ENCODE assay signal across 8 cellular contexts in the genomic region with DNA sequence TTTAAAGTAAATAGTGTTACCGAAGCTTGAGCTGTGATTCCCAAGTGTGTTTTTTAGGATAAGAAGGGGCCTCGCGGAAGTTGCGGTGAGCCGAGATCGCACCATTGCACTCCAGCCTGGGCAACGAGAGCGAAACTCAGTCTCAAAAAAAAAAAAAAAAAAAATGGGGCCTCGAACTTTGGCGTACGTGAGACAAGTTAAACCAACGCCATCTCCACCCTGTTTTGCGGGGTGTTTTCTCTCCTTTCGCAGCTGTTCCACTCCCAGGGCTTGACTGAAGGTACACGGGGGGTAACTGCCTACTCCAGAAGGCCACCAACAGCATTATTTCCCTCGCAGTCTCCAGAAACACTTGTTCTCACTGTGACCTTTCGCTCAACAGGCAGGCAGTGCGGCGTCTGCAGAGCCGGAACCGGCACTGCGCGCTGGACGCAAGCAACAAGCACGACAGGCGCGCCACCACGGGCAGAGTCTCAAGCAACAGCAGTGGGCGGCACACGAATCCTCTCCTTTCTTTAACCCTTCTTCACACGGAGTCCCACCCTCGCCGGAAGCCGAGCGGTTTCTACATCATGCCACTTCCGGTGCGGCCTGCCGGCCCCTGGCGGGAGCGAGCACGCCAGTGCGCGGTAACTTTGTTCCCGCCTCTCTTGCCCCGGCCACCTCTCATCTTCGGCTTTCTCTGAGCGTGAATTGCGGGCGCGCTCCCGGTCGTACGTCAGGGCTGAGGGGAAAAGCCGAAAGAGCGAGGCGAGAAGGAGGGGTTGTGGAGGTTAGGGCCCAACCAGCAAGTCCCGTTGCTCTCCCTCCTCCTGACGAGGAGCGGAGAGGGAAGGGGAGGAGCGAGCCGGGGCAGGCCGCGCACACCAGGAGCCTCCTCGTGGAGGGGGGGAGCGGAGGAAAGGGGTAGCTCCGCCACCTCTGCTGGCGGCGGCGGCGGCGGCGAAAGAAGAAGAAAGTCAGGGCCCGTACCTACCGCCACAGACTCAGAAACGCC. TPM values are rescaled to one million over a fixed set of nuclear protein-coding genes. Genes with fewer than 3 reads are reported as not detected.
DNase-seq lines count a peak whose midpoint lies in the region; ATAC-seq and TF ChIP-seq lines count a peak whose summit lies in the region.

No MANE protein-coding gene starts in this region.

- no peak for TF ChIP-seq RAD21 in IMR-90 (IDR thresholded peaks at IDR 0.05; ENCODE audit: low read length)

- peak overlapping the region; percentile 95 for H3K4ac ChIP-seq in IMR-90 (ENCODE audit: low read depth, low read length)

- peak overlapping the region; percentile 94 for H2AK9ac ChIP-seq in IMR-90 (replicated peaks; ENCODE audit: low read depth, low read length, poor library complexity)

- peak overlapping the region; percentile 76 for H3K9ac ChIP-seq in IMR-90 (ENCODE audit: low read depth, low read length)

- peak overlapping the region; percentile 91 for H4K91ac ChIP-seq in IMR-90 (ENCODE audit: insufficient read depth, low read depth, low read length)

- TF ChIP-seq POLR2A in IMR-90 (IDR thresholded peaks at IDR 0.05; ENCODE audit: low read depth, low read length): peak; percentile 90

- no peaks in the 10 kb centered on the region for H3K9me2 ChIP-seq in OCI-LY7 (ENCODE audit: insufficient read depth, low read length)

- peaks cover 3% of the 10 kb centered on the region; the same call in 1 of the 2 replicates for H3K36me3 ChIP-seq in IMR-90 (ENCODE audit: control insufficient read depth, insufficient read depth, low read length)
- peaks cover 27% of the 10 kb centered on the region for H3K36me3 ChIP-seq in OCI-LY7 (ENCODE audit: insufficient read depth, low read length)

- peak overlapping the region; percentile 81 for H3K56ac ChIP-seq in IMR-90 (ENCODE audit: extremely low read depth, insufficient read depth, low read length)

- H3K18ac ChIP-seq in IMR-90 (ENCODE audit: low read depth, low read length): peak overlapping the region; percentile 67

- intact Hi-C loops in IMR-90 (cut with micrococcal nuclease): loop anchor here (2.0 to 5.0 kb wide), 2 partner anchors 52 to 368 kb away; no protein-coding TSS in a partner anchor
- intact Hi-C loops in OCI-LY7 (cut with micrococcal nuclease; ENCODE audit: unreplicated experiment): loop anchor here (1.0 to 5.0 kb wide), 4 partner anchors 52 to 326 kb away; a partner anchor contains a TSS

- peaks cover 51% of the 10 kb centered on the region for H3K79me2 ChIP-seq in OCI-LY7 (ENCODE audit: insufficient read depth, low read depth, low read length)

- H3K9me1 ChIP-seq in IMR-90 (ENCODE audit: insufficient read depth, low read length): no peaks in the 10 kb centered on the region

- no peak overlapping the region for H2BK20ac ChIP-seq in IMR-90 (ENCODE audit: low read depth, low read length)

- H3K4me2 ChIP-seq in IMR-90 (ENCODE audit: low read depth, low read length) (peak overlapping the region; percentile 92), OCI-LY7 (ENCODE audit: low read length) (peak overlapping the region; percentile 92)

- peak overlapping the region; percentile 89 to 99 for H4K8ac ChIP-seq in IMR-90 (ENCODE audit: low read depth in 2 of 2, low read length in 2 of 2)

- TF ChIP-seq CTCF in IMR-90 (conservative IDR thresholded peaks at IDR 0.05; ENCODE audit: low read depth, low read length): no peak; the same call in 1 of the 2 replicates
- no peak for TF ChIP-seq CTCF in OCI-LY7 (conservative IDR thresholded peaks at IDR 0.05; ENCODE audit: low read length)

- peak overlapping the region; percentile 97 for H2BK5ac ChIP-seq in IMR-90 (ENCODE audit: low read depth, low read length, poor library complexity, severe bottlenecking)

- no peak overlapping the region; the same call in 2 of the 3 replicates for H2BK15ac ChIP-seq in IMR-90 (ENCODE audit: low read depth, low read length)

- H3K79me1 ChIP-seq in IMR-90 (ENCODE audit: low read depth in 1 of 2, low read length in 2 of 2): peaks cover 2 to 22% of the 10 kb centered on the region in 2 experiments; a peak in 2 of 4 replicates

- peak; percentile 66 for ATAC-seq in GM21529 (IDR thresholded peaks at IDR 0.05; ENCODE audit: unreplicated experiment)
- ATAC-seq in IMR-90 (ENCODE audit: low read depth): peak; percentile 90

- POLR2A ChIA-PET in IMR-90 (lab: Charles Lee; ENCODE audit: unreplicated experiment) (interaction anchor here (0.7 kb wide), 1 partner anchor 92 kb away, joined by 15 read pairs; no protein-coding TSS in a partner anchor), OCI-LY7 (lab: Charles Lee) (interaction anchor here (0.7 to 3.1 kb wide), 16 partner anchors 10 to 378 kb away, joined by 3 to 10 read pairs (median 4); a partner anchor contains a TSS)

- H3K4me3 ChIP-seq in IMR-90 (ENCODE audit: insufficient read depth, low read depth, low read length): peak overlapping the region; percentile 90
- H3K4me3 ChIP-seq in OCI-LY7 (ENCODE audit: low read depth, low read length, poor library complexity, severe bottlenecking): peak overlapping the region; percentile 97

- in situ Hi-C loops in IMR-90 (cut with MboI; ENCODE audit: low sequenced_read_pairs): no loop called here

- H3K4me1 ChIP-seq in IMR-90 (ENCODE audit: control insufficient read depth, insufficient read depth, low read length) (peaks cover 4% of the 10 kb centered on the region; the same call in 1 of the 2 replicates), OCI-LY7 (ENCODE audit: insufficient read depth, low read length, poor library complexity, severe bottlenecking) (peaks cover 27% of the 10 kb centered on the region)

- H3K9me3 ChIP-seq in IMR-90 (ENCODE audit: control insufficient read depth, insufficient read depth, low read length) (no peaks in the 10 kb centered on the region), OCI-LY7 (ENCODE audit: low read length) (peaks cover 5% of the 10 kb centered on the region; the same call in 1 of the 2 replicates)

- CTCF ChIA-PET in IMR-90 (lab: Yijun Ruan, JAX): no interaction called here
- CTCF ChIA-PET in OCI-LY7 (lab: Charles Lee; ENCODE audit: unreplicated experiment): no interaction called here

- peak overlapping the region; percentile 91 for H3K27ac ChIP-seq in IMR-90 (ENCODE audit: insufficient read depth, low read length)
- H3K27ac ChIP-seq in OCI-LY7 (ENCODE audit: low read depth, low read length, poor library complexity, severe bottlenecking): peak overlapping the region; percentile 100

- H3K14ac ChIP-seq in IMR-90 (replicated peaks; ENCODE audit: low read depth, low read length): peak overlapping the region; percentile 99

- TSS peak; percentile 93 for BruUV-seq in IMR-90 (replicated peaks; lab: Mats Ljungman, UMichigan)
- BruUV-seq in OCI-LY7 (replicated peaks; lab: Mats Ljungman, UMichigan): TSS peak; percentile 98

- H2AK5ac ChIP-seq in IMR-90 (ENCODE audit: low read depth, low read length): peak overlapping the region; percentile 62

- H2AFZ ChIP-seq in IMR-90 (replicated peaks; ENCODE audit: low read length, poor library complexity): peak overlapping the region; percentile 97
- H2AFZ ChIP-seq in OCI-LY7 (ENCODE audit: low read length): peak overlapping the region; percentile 76; the same call in 1 of the 2 replicates

- H4K5ac ChIP-seq in IMR-90 (ENCODE audit: low read depth, low read length): peak overlapping the region; percentile 97

- WGBS in IMR-90 (ENCODE audit: extremely low coverage in 2 of 2, insufficient read length in 1 of 2), 2 experiments: 0% methylated on average over 9 of the region's 75 CpGs; no CpG with 5 or more reads in 1 of the 2 experiments

- peaks cover 29% of the 10 kb centered on the region for H4K20me1 ChIP-seq in IMR-90 (ENCODE audit: insufficient read depth, low read length)
- H4K20me1 ChIP-seq in OCI-LY7 (ENCODE audit: insufficient read depth, low read length): peaks cover 24% of the 10 kb centered on the region

- DNase-seq in DMS114 treated with DMSO at 0.1 percent for 48 hours (lab: John Stamatoyannopoulos, UW; ENCODE audit: unreplicated experiment) (peak; percentile 98), IMR-90 (peak; percentile 100), OCI-LY7 (ENCODE audit: low spot score) (peak; percentile 98), activated T-cell treated with anti-CD3 and anti-CD28 coated beads for 4 hours (peak; percentile 95), epidermal melanocyte (ENCODE audit: insufficient read length, low spot score) (peak; percentile 93), midbrain (lab: John Stamatoyannopoulos, UW) (peak; percentile 99)
- peak; percentile 97 for DNase-seq in stimulated activated CD8-positive, alpha-beta memory T cell treated with anti-CD3 and anti-CD28 coated beads, Interleukin-15, amount 100 ng/mL, for 48 hours (ENCODE audit: low read depth in 2 of 2)

- peak overlapping the region; percentile 84 for H3K23ac ChIP-seq in IMR-90 (ENCODE audit: low read depth, low read length)

- dilution Hi-C loops in IMR-90 (cut with HindIII; ENCODE audit: low sequenced_read_pairs, unreplicated experiment): no loop called here

- no peaks in the 10 kb centered on the region for H3K27me3 ChIP-seq in IMR-90 (ENCODE audit: control insufficient read depth, insufficient read depth, low read length)

- peak overlapping the region; percentile 58; the same call in 1 of the 2 replicates for H2BK120ac ChIP-seq in IMR-90 (ENCODE audit: low read depth, low read length)

TF ChIP-seq in IMR-90, 13 proteins besides CTCF, POLR2A, EP300 and RAD21:
- TF ChIP-seq SMC3 (IDR thresholded peaks at IDR 0.05; ENCODE audit: low read depth, low read length) (no peak), CEBPB (IDR thresholded peaks at IDR 0.05; ENCODE audit: low read depth, low read length) (peak; percentile 74), MAZ (IDR thresholded peaks at IDR 0.05; ENCODE audit: borderline replicate concordance, low read depth, low read length) (peak; percentile 70; the same call in 1 of the 2 replicates)

RNA-seq across cellular contexts. Expression of a gene that starts 0.8 kb away (rescaled TPM):
- total RNA-seq in IMR-90 (2012; rRNA removed): 50.4 and 55.0 TPM in 2 replicates
- polyA plus RNA-seq in IMR-90 (2012; rRNA removed): 18.7 and 20.1 TPM in 2 replicates
- polyA plus RNA-seq in IMR-90 (2012; cell fraction: cytosol; rRNA removed): 9.2 and 9.5 TPM in 2 replicates
- polyA plus RNA-seq in IMR-90 (2012; cell fraction: nucleus; rRNA removed; ENCODE audit: low replicate concordance): 25.7 and 67.4 TPM in 2 replicates
- total RNA-seq in OCI-LY7 (2014; rRNA removed; shearing (Covaris generic)): 81.9 and 84.3 TPM in 2 replicates
- total RNA-seq in OCI-LY7 (2022): 90.9 and 101 TPM in 2 replicates

Comparison
In these comparisons a context has a peak if more than half of its experiments do, and no peak if none do; other contexts are left out.
1. Peak in every context shown above with its lines: DNase-seq, ATAC-seq, H3K4me3 ChIP-seq and H3K27ac ChIP-seq.